ENCODE assay signal across 1 cellular context in the genomic region with DNA sequence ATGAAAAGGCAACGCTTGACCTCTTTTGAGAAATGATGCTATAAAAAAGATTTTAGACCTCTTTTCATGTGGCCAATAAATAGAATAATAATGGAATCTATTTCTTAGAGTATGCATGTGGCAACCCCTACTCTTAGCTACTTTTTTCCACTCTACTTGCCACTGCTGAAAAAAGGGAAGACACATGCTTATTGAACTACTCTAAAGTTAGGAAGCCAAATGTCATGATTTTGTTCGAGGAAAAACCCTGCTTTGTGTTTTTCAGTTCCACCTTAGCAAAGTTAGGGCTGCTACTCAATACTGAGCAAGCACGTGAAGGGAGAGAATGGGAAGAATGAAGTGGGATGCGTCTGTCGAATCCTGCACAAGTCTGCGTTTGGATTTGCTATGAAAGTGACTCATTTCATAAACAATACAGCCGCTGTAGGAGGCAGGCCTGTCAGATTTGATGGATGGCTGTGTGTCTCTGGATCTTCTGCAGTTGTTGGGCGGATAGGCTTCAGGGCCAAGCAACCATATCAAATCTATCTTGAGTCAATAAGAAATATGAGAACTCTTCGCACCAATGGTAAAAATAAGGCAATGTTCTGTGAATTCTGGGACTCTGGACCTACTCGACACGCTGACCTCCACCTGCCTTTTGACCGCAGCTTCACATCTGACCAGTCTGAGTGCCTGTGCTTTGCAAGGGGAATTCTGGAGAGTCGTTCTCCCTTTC.
TF ChIP-seq lines count a peak whose summit lies in the region.

No MANE protein-coding gene starts in this region.

TF ChIP-seq in HepG2, 621 proteins besides CTCF, POLR2A, EP300 and RAD21 (continued from another document):
- TF ChIP-seq, protein P1, sequence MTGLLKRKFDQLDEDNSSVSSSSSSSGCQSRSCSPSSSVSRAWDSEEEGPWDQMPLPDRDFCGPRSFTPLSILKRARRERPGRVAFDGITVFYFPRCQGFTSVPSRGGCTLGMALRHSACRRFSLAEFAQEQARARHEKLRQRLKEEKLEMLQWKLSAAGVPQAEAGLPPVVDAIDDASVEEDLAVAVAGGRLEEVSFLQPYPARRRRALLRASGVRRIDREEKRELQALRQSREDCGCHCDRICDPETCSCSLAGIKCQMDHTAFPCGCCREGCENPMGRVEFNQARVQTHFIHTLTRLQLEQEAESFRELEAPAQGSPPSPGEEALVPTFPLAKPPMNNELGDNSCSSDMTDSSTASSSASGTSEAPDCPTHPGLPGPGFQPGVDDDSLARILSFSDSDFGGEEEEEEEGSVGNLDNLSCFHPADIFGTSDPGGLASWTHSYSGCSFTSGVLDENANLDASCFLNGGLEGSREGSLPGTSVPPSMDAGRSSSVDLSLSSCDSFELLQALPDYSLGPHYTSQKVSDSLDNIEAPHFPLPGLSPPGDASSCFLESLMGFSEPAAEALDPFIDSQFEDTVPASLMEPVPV (CRISPR knock-in tag; IDR thresholded peaks at IDR 0.05): no peak
- TF ChIP-seq KDM5A (IDR thresholded peaks at IDR 0.05; ENCODE audit: borderline replicate concordance, low read length) (no peak), NCOA5 (CRISPR knock-in tag; IDR thresholded peaks at IDR 0.05) (no peak), ZNF3 (CRISPR knock-in tag; IDR thresholded peaks at IDR 0.05) (no peak), TFDP1 (CRISPR knock-in tag; IDR thresholded peaks at IDR 0.05; ENCODE audit: borderline replicate concordance) (no peak), ZNF550 (CRISPR knock-in tag; IDR thresholded peaks at IDR 0.05; ENCODE audit: borderline replicate concordance) (no peak), ZNF607 (CRISPR knock-in tag; IDR thresholded peaks at IDR 0.05; ENCODE audit: borderline replicate concordance) (no peak), ZKSCAN1 (IDR thresholded peaks at IDR 0.05; ENCODE audit: low read length) (no peak), ATF7-NPFF (CRISPR knock-in tag; IDR thresholded peaks at IDR 0.05; ENCODE audit: low read depth) (no peak), ZNF446 (CRISPR knock-in tag; IDR thresholded peaks at IDR 0.05) (no peak), TRAFD1 (CRISPR knock-in tag; IDR thresholded peaks at IDR 0.05; ENCODE audit: borderline replicate concordance) (no peak), GABPB1 (CRISPR knock-in tag; IDR thresholded peaks at IDR 0.05) (no peak), CERS6 (CRISPR knock-in tag; IDR thresholded peaks at IDR 0.05) (no peak), ZMAT3 (CRISPR knock-in tag; conservative IDR thresholded peaks at IDR 0.05) (no peak), ZNF10 (CRISPR knock-in tag; IDR thresholded peaks at IDR 0.05; ENCODE audit: borderline replicate concordance, low read depth) (no peak), ZNF883 (CRISPR knock-in tag; IDR thresholded peaks at IDR 0.05; ENCODE audit: not compliant biosample characterization) (no peak), ZNF616 (CRISPR knock-in tag; IDR thresholded peaks at IDR 0.05; ENCODE audit: low read depth) (no peak), SRY (CRISPR knock-in tag; IDR thresholded peaks at IDR 0.05) (no peak)
TF ChIP-seq in HepG2: peak in this region for 0.
